In the genomic region with DNA sequence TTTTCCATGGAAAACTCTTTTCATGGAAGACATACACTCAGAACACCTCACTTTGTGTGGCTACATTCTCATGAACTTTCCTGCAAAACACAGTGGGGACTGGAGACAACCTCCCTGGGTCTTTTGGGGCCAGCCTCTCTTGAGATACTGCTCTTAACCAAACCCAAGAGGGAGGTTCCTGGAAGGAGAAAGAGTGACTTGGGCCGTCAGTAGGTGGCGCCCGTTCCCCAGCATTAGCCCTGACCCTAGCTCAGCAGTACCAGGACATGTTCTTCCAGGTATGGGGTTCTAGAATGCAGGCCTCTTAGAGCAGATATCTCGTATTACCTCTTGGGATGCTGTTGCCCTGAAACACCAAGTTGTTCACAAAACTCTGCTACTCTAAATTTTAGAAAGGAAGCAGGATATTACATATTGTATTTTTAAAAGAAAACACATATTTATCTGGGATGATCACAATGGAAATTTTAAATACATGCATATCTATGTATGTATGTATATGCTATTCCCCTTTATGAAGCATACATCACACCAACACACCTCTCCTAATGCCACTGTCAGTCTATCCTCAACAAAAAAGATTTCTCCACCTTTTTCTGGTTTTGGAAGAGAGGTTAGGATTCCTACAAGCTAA, we compare ENCODE assay signal across 7 cellular contexts.
DNase-seq lines count a peak whose midpoint lies in the region; ATAC-seq and TF ChIP-seq lines count a peak whose summit lies in the region.

No MANE protein-coding gene starts in this region.

- peak; percentile 91 for TF ChIP-seq CTCF in GM13977 (IDR thresholded peaks at IDR 0.05; ENCODE audit: extremely low read depth, insufficient read depth, missing control alignments)

- peaks cover 5% of the 10 kb centered on the region for H3K27me3 Mint-ChIP-seq in T-helper 2 cell treated with Interferon-gamma antibody and Interleukin-4, amounts not matched to agents 5 μg/mL and 100 μg/mL, for 36 hours (ENCODE audit: low read depth)

- no peaks in the 10 kb centered on the region for H3K36me3 Mint-ChIP-seq in T-helper 2 cell treated with Interferon-gamma antibody and Interleukin-4, amounts not matched to agents 5 μg/mL and 100 μg/mL, for 36 hours (ENCODE audit: low read depth)

- peak; percentile 64 for DNase-seq in GM13977 (ENCODE audit: low spot score)
- DNase-seq in NCI-H1105 (lab: John Stamatoyannopoulos, UW): peak; percentile 68
- peak; percentile 63 for DNase-seq in T-helper 2 cell treated with Interferon-gamma antibody and Interleukin-4, amounts not matched to agents 5 μg/mL and 100 μg/mL, for 36 hours (ENCODE audit: low spot score)
- DNase-seq in anterior cingulate cortex (lab: John Stamatoyannopoulos, UW): peak in 49 of 58 donors; percentile 5 to 74 (median 36)
- peak in 43 of 51 donors; percentile 7 to 83 (median 50) for DNase-seq in hypothalamus (lab: John Stamatoyannopoulos, UW)
- DNase-seq in stimulated activated CD4-positive, alpha-beta T cell treated with anti-CD3 and anti-CD28 coated beads, Interleukin-15, amount 100 ng/mL, for 24 hours: peak; percentile 83

- in situ Hi-C loops in GM13977 (cut with MboI; ENCODE audit: low pct_unique_long_range_greater_than_20kb, low sequenced_read_pairs, unreplicated experiment): no loop called here

- H3K4me3 Mint-ChIP-seq in T-helper 2 cell treated with Interferon-gamma antibody and Interleukin-4, amounts not matched to agents 5 μg/mL and 100 μg/mL, for 36 hours: no peak overlapping the region

- H3K9me3 Mint-ChIP-seq in T-helper 2 cell treated with Interferon-gamma antibody and Interleukin-4, amounts not matched to agents 5 μg/mL and 100 μg/mL, for 36 hours: no peaks in the 10 kb centered on the region

- no peaks in the 10 kb centered on the region for H3K4me1 Mint-ChIP-seq in T-helper 2 cell treated with Interferon-gamma antibody and Interleukin-4, amounts not matched to agents 5 μg/mL and 100 μg/mL, for 36 hours (ENCODE audit: low read depth)

- H3K27ac Mint-ChIP-seq in T-helper 2 cell treated with Interferon-gamma antibody and Interleukin-4, amounts not matched to agents 5 μg/mL and 100 μg/mL, for 36 hours: no peak overlapping the region

- ATAC-seq in HG02610 (IDR thresholded peaks at IDR 0.05; ENCODE audit: unreplicated experiment): peak; percentile 92

Comparison
In these comparisons a context has a peak if more than half of its experiments do, and no peak if none do; other contexts are left out.
1. Peak in every context shown above with its lines: DNase-seq and ATAC-seq.